8 cellular contexts compared by ENCODE assay signal in the genomic region with DNA sequence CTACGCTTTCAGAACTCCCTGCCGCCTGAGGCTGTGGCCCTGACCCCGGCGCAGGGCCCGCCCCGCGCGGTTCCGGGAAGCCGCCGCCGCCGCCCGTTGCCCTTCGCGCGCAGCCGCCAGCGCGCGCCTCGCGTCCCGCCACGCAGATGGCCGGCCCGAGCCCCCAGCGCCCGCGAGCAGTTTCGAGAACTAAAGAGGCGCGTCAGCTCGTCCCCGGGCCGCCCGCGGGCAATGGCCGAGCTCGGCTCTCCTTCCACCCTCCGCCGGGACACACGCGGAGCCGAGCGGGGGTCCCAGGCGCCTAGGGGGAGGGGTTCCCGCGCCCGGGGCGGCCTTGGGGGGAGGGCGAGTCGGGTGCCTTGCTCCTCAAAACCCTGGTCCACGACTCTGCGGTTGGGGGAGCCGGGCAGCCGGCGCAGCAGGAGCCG. TPM values are rescaled to one million over a fixed set of nuclear protein-coding genes. Genes with fewer than 3 reads are reported as not detected.
DNase-seq lines count a peak whose midpoint lies in the region; ATAC-seq and TF ChIP-seq lines count a peak whose summit lies in the region.

No MANE protein-coding gene starts in this region.

- H3K9me3 Mint-ChIP-seq in brain: peaks cover 3 to 14% (median 9%) of the 10 kb centered on the region in 5 experiments

- no peaks in the 10 kb centered on the region for H3K27me3 ChIP-seq in iPS-20b (ENCODE audit: insufficient read depth, low read length)

- H3K4me3 ChIP-seq in iPS-20b (ENCODE audit: low read length): peak overlapping the region; percentile 97
- peak overlapping the region; percentile 62 to 93 (median 89) for H3K4me3 ChIP-seq in skin epidermis

- peaks cover 30% of the 10 kb centered on the region; the same call in 1 of the 2 replicates for H3K4me1 ChIP-seq in iPS-20b (ENCODE audit: insufficient read depth, low read length)

- TF ChIP-seq CTCF in GM13976 (IDR thresholded peaks at IDR 0.05; ENCODE audit: borderline replicate concordance, control extremely low read depth, extremely low read depth, insufficient read depth, missing control alignments) (no peak), brain (conservative IDR thresholded peaks at IDR 0.05) (no peak)

- peaks cover 15% of the 10 kb centered on the region for H3K36me3 Mint-ChIP-seq in brain

- peak overlapping the region; percentile 97 to 99 (median 98) for H3K27ac Mint-ChIP-seq in brain

- in situ Hi-C loops in GM13976 (cut with MboI; ENCODE audit: low sequenced_read_pairs, unreplicated experiment): no loop called here

- H3K36me3 ChIP-seq in iPS-20b (ENCODE audit: insufficient read depth, low read depth, low read length): peaks cover 14% of the 10 kb centered on the region; the same call in 1 of the 2 replicates

- DNase-seq in GM13976 (ENCODE audit: low spot score): peak; percentile 64
- peak; percentile 31 to 70 (median 41) for DNase-seq in T-helper 2 cell
- DNase-seq in OCI-M1 (lab: John Stamatoyannopoulos, UW): no peak
- no peak for DNase-seq in epidermal melanocyte (ENCODE audit: insufficient read length, low spot score)

- peak overlapping the region; percentile 99 for H3K9ac ChIP-seq in iPS-20b (ENCODE audit: low read depth, low read length)

- peak overlapping the region; percentile 94 for H3K27ac ChIP-seq in iPS-20b (ENCODE audit: low read length)
- H3K27ac ChIP-seq in skin epidermis: peak overlapping the region; percentile 93 to 100 (median 99)

- H3K4me3 Mint-ChIP-seq in brain: peak overlapping the region; percentile 94 to 100 (median 99)

- H3K4me1 Mint-ChIP-seq in brain: peaks cover 50% of the 10 kb centered on the region

- peak; percentile 21 for ATAC-seq in HG03097 (IDR thresholded peaks at IDR 0.05; ENCODE audit: low FRiP score, unreplicated experiment)

- no peaks in the 10 kb centered on the region for H3K9me3 ChIP-seq in iPS-20b (ENCODE audit: insufficient read depth, low read depth, low read length)

- H3K27me3 Mint-ChIP-seq in brain: peaks cover 17% of the 10 kb centered on the region

RNA-seq across cellular contexts. Expression of a gene that starts 1.8 kb away (rescaled TPM):
- 227 TPM for polyA plus RNA-seq in brain (ENCODE audit: insufficient read depth, low read depth, low replicate concordance)

RNA-seq across cellular contexts. Expression of a gene that starts 29.7 kb away (rescaled TPM):
- polyA plus RNA-seq in brain (ENCODE audit: insufficient read depth, low read depth, low replicate concordance): 7.7 TPM

RNA-seq across cellular contexts. Expression of a gene that starts 35.7 kb away (rescaled TPM):
- 3.4 TPM for polyA plus RNA-seq in brain (ENCODE audit: insufficient read depth, low read depth, low replicate concordance)

Comparison
In these comparisons a context has a peak if more than half of its experiments do, and no peak if none do; other contexts are left out.
1. DNase-seq: peak in GM13976 (single experiment) and T-helper 2 cell (5 of 5); none in OCI-M1 (single experiment) and epidermal melanocyte (single experiment).